Comparison of ENCODE assay signal across 23 cellular contexts in the genomic region with DNA sequence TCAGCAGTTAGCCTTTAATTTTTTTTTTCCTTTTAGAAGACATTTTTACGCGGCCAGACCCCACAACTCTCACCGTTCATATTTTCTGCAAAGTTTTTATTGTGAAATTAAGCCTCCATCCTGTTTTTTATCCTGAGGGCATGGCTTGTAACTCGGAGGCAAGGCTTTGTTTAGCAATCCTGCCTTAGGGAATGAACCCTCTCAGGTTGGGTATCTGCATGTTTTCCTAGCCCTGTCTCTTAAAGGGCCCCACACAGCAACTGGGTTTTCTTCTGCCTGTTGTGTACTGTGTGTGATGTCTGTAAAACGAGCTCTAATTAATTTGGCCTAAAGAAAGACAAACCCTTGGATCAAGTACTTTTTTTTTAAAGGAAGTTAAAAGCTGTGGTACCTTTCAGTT.
"Had no signal": no experiment of that assay in that cellular context is flagged by ENCODE, and none has a peak within 500 bp of the region (broad histone marks: within the 10 kb centered on the region; RNA-seq: fewer than 3 reads in every experiment).

No MANE protein-coding gene starts in this region.

- H3K27me3 ChIP-seq: gastrocnemius medialis, neutrophil, right lobe of liver, suprapubic skin, thyroid gland, upper lobe of left lung, uterus had no signal

- H3K4me1 ChIP-seq: gastrocnemius medialis, psoas muscle, right lobe of liver, suprapubic skin, thyroid gland, upper lobe of left lung, uterus had no signal

- H3K9me3 ChIP-seq: gastrocnemius medialis, neutrophil, psoas muscle, right lobe of liver, suprapubic skin, thyroid gland, uterus had no signal

- ATAC-seq: esophagus mucosa; gastrocnemius medialis; left colon; left ventricle myocardium superior; natural killer cell treated with Interleukin-12 subunit alpha and Interleukin-12 subunit beta and Interleukin-15 and Interleukin-18, amount 100 ng/mL, for 72 hours; psoas muscle; stimulated activated effector memory CD8-positive, alpha-beta T cell treated with anti-CD3 and anti-CD28 coated beads, Interleukin-12 subunit alpha, Interleukin-12 subunit beta, amount 100 ng/mL, for 72 hours; stimulated activated naive CD8-positive, alpha-beta T cell treated with anti-CD3 and anti-CD28 coated beads, Interleukin-15, Interleukin-2, amounts not matched to agents 100 U/mL and 50 U/mL, for 24 hours had no signal

- H3K36me3 ChIP-seq: gastrocnemius medialis, neutrophil, right lobe of liver, suprapubic skin, thyroid gland, upper lobe of left lung, uterus had no signal

- H3K4me3 ChIP-seq: dorsolateral prefrontal cortex, gastrocnemius medialis, lung, psoas muscle, right lobe of liver, suprapubic skin, thyroid gland, upper lobe of left lung, uterus had no signal

- DNase-seq: cortex of kidney; dorsolateral prefrontal cortex; effector CD8-positive, alpha-beta T cell; gastrocnemius medialis; left colon; left ventricle myocardium superior; mesenchymal stem cell; midbrain; psoas muscle; retina; right lobe of liver; stimulated activated CD4-positive, alpha-beta T cell treated with anti-CD3 and anti-CD28 coated beads, Interleukin-4, amount 100 ng/mL, for 1 hour; stimulated activated CD8-positive, alpha-beta memory T cell treated with anti-CD3 and anti-CD28 coated beads, Interleukin-4, amount 100 ng/mL, for 48 hours; stimulated activated naive CD8-positive, alpha-beta T cell treated with anti-CD3 and anti-CD28 coated beads, Interleukin-15, Interleukin-2, amounts not matched to agents 100 U/mL and 50 U/mL, for 24 hours; thyroid gland; upper lobe of left lung; uterus had no signal

- H3K27ac ChIP-seq: dorsolateral prefrontal cortex, gastrocnemius medialis, neutrophil, psoas muscle, right lobe of liver, suprapubic skin, thyroid gland, upper lobe of left lung, uterus had no signal
